Comparison of ENCODE assay signal across 25 cellular contexts in genomic region chr1:204434116-204434755, GRCh38. TPM values are rescaled to one million over a fixed set of nuclear protein-coding genes. Genes with fewer than 3 reads are reported as not detected.
DNase-seq lines count a peak whose midpoint lies in the region; ATAC-seq and TF ChIP-seq lines count a peak whose summit lies in the region.
"Had no signal": no experiment of that assay in that cellular context is flagged by ENCODE, and none has a peak within 500 bp of the region (broad histone marks: within the 10 kb centered on the region; RNA-seq: fewer than 3 reads in every experiment).

No MANE protein-coding gene starts in this region.

- H3K27me3 ChIP-seq in suprapubic skin = no peaks in the 10 kb centered on the region
- H3K27me3 ChIP-seq: brain microvascular endothelial cell, thyroid gland had no signal

- peaks cover 68% of the 10 kb centered on the region for H3K36me3 Mint-ChIP-seq in activated T-cell treated with anti-CD3 and anti-CD28 coated beads, Interleukin-2, amount 50 U/mL, for 24 hours (ENCODE audit: low read depth)
- peaks cover 41% of the 10 kb centered on the region for H3K36me3 Mint-ChIP-seq in activated T-cell treated with anti-CD3 and anti-CD28 coated beads, Interleukin-2, amount 50 U/mL, for 4 hours (ENCODE audit: insufficient read depth)
- H3K36me3 Mint-ChIP-seq in naive B cell = peaks cover 37 to 77% of the 10 kb centered on the region in 2 donors

- H3K9me3 ChIP-seq in suprapubic skin = no peaks in the 10 kb centered on the region
- H3K9me3 ChIP-seq: thyroid gland had no signal

- no peaks in the 10 kb centered on the region for H3K27me3 Mint-ChIP-seq in activated T-cell treated with anti-CD3 and anti-CD28 coated beads, Interleukin-2, amount 50 U/mL, for 24 hours
- no peaks in the 10 kb centered on the region for H3K27me3 Mint-ChIP-seq in activated T-cell treated with anti-CD3 and anti-CD28 coated beads, Interleukin-2, amount 50 U/mL, for 4 hours (ENCODE audit: low read depth)
- no peaks in the 10 kb centered on the region for H3K27me3 Mint-ChIP-seq in naive B cell
- H3K27me3 Mint-ChIP-seq: activated CD4-positive, alpha-beta T cell treated with anti-CD3 and anti-CD28 coated beads, Interleukin-2, amount 10 ng/mL, durations not matched to agents 24 days and 14 days; effector memory CD8-positive, alpha-beta T cell had no signal

- no peak for TF ChIP-seq POLR2A in suprapubic skin (IDR thresholded peaks at IDR 0.05)

- no peak overlapping the region for H3K4me3 ChIP-seq in suprapubic skin
- H3K4me3 ChIP-seq: lung, skin epidermis, thyroid gland had no signal

- no peaks in the 10 kb centered on the region for H3K9me3 Mint-ChIP-seq in activated T-cell treated with anti-CD3 and anti-CD28 coated beads, Interleukin-2, amount 50 U/mL, for 24 hours
- no peaks in the 10 kb centered on the region for H3K9me3 Mint-ChIP-seq in activated T-cell treated with anti-CD3 and anti-CD28 coated beads, Interleukin-2, amount 50 U/mL, for 4 hours
- no peaks in the 10 kb centered on the region for H3K9me3 Mint-ChIP-seq in naive B cell
- H3K9me3 Mint-ChIP-seq: activated CD4-positive, alpha-beta T cell treated with anti-CD3 and anti-CD28 coated beads, Interleukin-2, amount 10 ng/mL, durations not matched to agents 24 days and 14 days; effector memory CD8-positive, alpha-beta T cell; T-helper 2 cell treated with Interferon-gamma antibody and Interleukin-4, amounts not matched to agents 5 μg/mL and 100 μg/mL, for 36 hours had no signal

- no peak overlapping the region for H3K4me3 Mint-ChIP-seq in activated T-cell treated with anti-CD3 and anti-CD28 coated beads, Interleukin-2, amount 50 U/mL, for 24 hours
- H3K4me3 Mint-ChIP-seq in activated T-cell treated with anti-CD3 and anti-CD28 coated beads, Interleukin-2, amount 50 U/mL, for 4 hours = no peak overlapping the region
- no peak overlapping the region for H3K4me3 Mint-ChIP-seq in naive B cell
- H3K4me3 Mint-ChIP-seq: activated CD4-positive, alpha-beta T cell treated with anti-CD3 and anti-CD28 coated beads, Interleukin-2, amount 10 ng/mL, durations not matched to agents 24 days and 14 days; effector memory CD8-positive, alpha-beta T cell; T-helper 2 cell treated with Interferon-gamma antibody and Interleukin-4, amounts not matched to agents 5 μg/mL and 100 μg/mL, for 36 hours had no signal

- peaks cover 22% of the 10 kb centered on the region for H3K4me1 Mint-ChIP-seq in activated T-cell treated with anti-CD3 and anti-CD28 coated beads, Interleukin-2, amount 50 U/mL, for 24 hours (ENCODE audit: low read depth)
- H3K4me1 Mint-ChIP-seq in activated T-cell treated with anti-CD3 and anti-CD28 coated beads, Interleukin-2, amount 50 U/mL, for 4 hours (ENCODE audit: low read depth) = peaks cover 7% of the 10 kb centered on the region
- peaks cover 15 to 27% (median 20%) of the 10 kb centered on the region in 3 donors for H3K4me1 Mint-ChIP-seq in naive B cell

- WGBS in suprapubic skin = 70% methylated on average over 9 of the region's 9 CpGs

- ATAC-seq in activated T-cell treated with anti-CD3 and anti-CD28 coated beads, Interleukin-2, amount 50 U/mL, for 4 hours = no peak
- ATAC-seq in naive B cell (ENCODE audit: low read depth in 2 of 2) (no peak), GM21576 (IDR thresholded peaks at IDR 0.05; ENCODE audit: unreplicated experiment) (no peak), HG02970 (IDR thresholded peaks at IDR 0.05; ENCODE audit: low FRiP score, unreplicated experiment) (no peak)
- ATAC-seq: effector memory CD8-positive, alpha-beta T cell; esophagus mucosa; SK-N-SH treated with all-trans-retinoic acid at 6 μM for 48 hours had no signal

- H3K27ac ChIP-seq in angular gyrus (ENCODE audit: low read depth, low read length) (peak overlapping the region; percentile 22), suprapubic skin (peak overlapping the region; percentile 45)
- H3K27ac ChIP-seq: brain microvascular endothelial cell, thyroid gland had no signal

- H3K4me1 ChIP-seq in suprapubic skin = peaks cover 56% of the 10 kb centered on the region

- peaks cover 50% of the 10 kb centered on the region for H3K36me3 ChIP-seq in suprapubic skin
- H3K36me3 ChIP-seq: brain microvascular endothelial cell had no signal

- no peak for DNase-seq in activated T-cell treated with anti-CD3 and anti-CD28 coated beads, Interleukin-2, amount 50 U/mL, for 24 hours
- DNase-seq in activated T-cell treated with anti-CD3 and anti-CD28 coated beads, Interleukin-2, amount 50 U/mL, for 4 hours = no peak
- no peak for DNase-seq in naive B cell
- DNase-seq in suprapubic skin (ENCODE audit: low spot score in 2 of 2) = no peak
- DNase-seq in dermis blood vessel endothelial cell = no peak
- DNase-seq: 8988T; activated CD4-positive, alpha-beta T cell treated with anti-CD3 and anti-CD28 coated beads, Interleukin-2, amount 10 ng/mL, durations not matched to agents 24 days and 14 days; brain microvascular endothelial cell; DMS153; effector memory CD8-positive, alpha-beta T cell; IMR-90; NCI-H1105; NCI-H2081 treated with DMSO at 0.1 percent for 48 hours; NCI-H345; NCI-H82; stimulated activated CD4-positive, alpha-beta T cell treated with anti-CD3 and anti-CD28 coated beads, Interleukin-2, amount 100 ng/mL, for 24 hours; thyroid gland had no signal

- no peak for TF ChIP-seq EP300 in suprapubic skin (IDR thresholded peaks at IDR 0.05)

- peak overlapping the region; percentile 17 for H3K27ac Mint-ChIP-seq in activated T-cell treated with anti-CD3 and anti-CD28 coated beads, Interleukin-2, amount 50 U/mL, for 24 hours
- H3K27ac Mint-ChIP-seq in naive B cell = peak overlapping the region in 4 of 6 donors; percentile 42 to 93 (median 77)
- H3K27ac Mint-ChIP-seq: activated CD4-positive, alpha-beta T cell treated with anti-CD3 and anti-CD28 coated beads, Interleukin-2, amount 10 ng/mL, durations not matched to agents 24 days and 14 days; T-helper 2 cell treated with Interferon-gamma antibody and Interleukin-4, amounts not matched to agents 5 μg/mL and 100 μg/mL, for 36 hours had no signal

- TF ChIP-seq CTCF in suprapubic skin (IDR thresholded peaks at IDR 0.05) = no peak

RNA-seq across cellular contexts. Expression of gene PPP1R15B, which starts 22.6 kb away (rescaled TPM):
- 10 to 100 TPM; 71.7 to 80.1 (median 72.9) TPM for total RNA-seq in activated T-cell treated with anti-CD3 and anti-CD28 coated beads, Interleukin-2, amount 50 U/mL, for 4 hours
- polyA plus RNA-seq in naive B cell (ENCODE audit: low read depth in 6 of 6) = 10 to 100 TPM; 18.5 to 39.0 (median 33.0) TPM
- total RNA-seq in suprapubic skin = 10 to 100 TPM; 51.2 to 66.4 (median 56.7) TPM
- 28.2 and 37.0 TPM in 2 replicates for total RNA-seq in dermis blood vessel endothelial cell
